Comparison of ENCODE assay signal across 27 cellular contexts in the genomic region with DNA sequence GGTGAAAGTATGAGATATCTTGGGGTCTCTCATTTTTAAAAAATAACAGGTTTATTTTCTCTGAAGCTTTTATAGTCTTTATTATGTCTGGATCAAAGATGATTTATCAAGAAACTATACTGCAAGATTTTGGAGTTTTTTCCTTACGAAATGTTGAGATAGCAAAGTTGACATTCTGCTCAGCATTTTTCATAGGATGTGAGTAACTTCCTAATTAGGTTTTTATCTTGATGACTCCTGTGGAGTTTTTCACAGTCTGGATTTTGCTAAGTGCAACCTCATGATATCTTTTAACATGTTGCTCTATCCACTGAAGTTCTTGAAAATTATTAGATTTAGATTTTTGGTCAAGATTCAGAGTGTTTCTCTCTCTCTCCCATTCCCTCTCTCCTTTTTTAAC. TPM values are rescaled to one million over a fixed set of nuclear protein-coding genes. Genes with fewer than 3 reads are reported as not detected.
"Had no signal": no experiment of that assay in that cellular context is flagged by ENCODE, and none has a peak within 500 bp of the region (broad histone marks: within the 10 kb centered on the region; RNA-seq: fewer than 3 reads in every experiment).

No MANE protein-coding gene starts in this region.

- H3K36me3 Mint-ChIP-seq: immature natural killer cell; naive thymus-derived CD4-positive, alpha-beta T cell had no signal

- H3K27ac ChIP-seq: brain microvascular endothelial cell, hepatocyte, left ventricle myocardium inferior, pancreas, psoas muscle, right atrium auricular region, upper lobe of right lung, VCaP had no signal

- H3K27ac Mint-ChIP-seq: activated CD4-positive, alpha-beta T cell treated with anti-CD3 and anti-CD28 coated beads, Interleukin-2, amount 10 ng/mL, durations not matched to agents 24 days and 14 days; activated CD8-positive, alpha-beta T cell treated with anti-CD3 and anti-CD28 coated beads for 36 hours; activated naive CD8-positive, alpha-beta T cell treated with anti-CD3 and anti-CD28 coated beads, Interleukin-2, amount 50 U/mL, for 24 hours; activated T-helper 1 cell treated with anti-CD3 and anti-CD28 coated beads, Interleukin-12 subunit alpha, Interleukin-12 subunit beta, Interleukin-2, Interleukin-4 antibody, amounts not matched to agents 30 ng/mL and 10 ng/mL and 1 ng/mL, durations not matched to agents 14 hours and 24 hours and 36 hours; dendritic cell treated with granulocyte-macrophage colony-stimulating factor and Interleukin-4, amounts not matched to agents 40 ng/mL and 50 ng/mL, for 4 days; immature natural killer cell; naive thymus-derived CD4-positive, alpha-beta T cell had no signal

- H3K4me3 Mint-ChIP-seq: activated CD4-positive, alpha-beta T cell treated with anti-CD3 and anti-CD28 coated beads, Interleukin-2, amount 10 ng/mL, durations not matched to agents 24 days and 14 days; activated CD8-positive, alpha-beta T cell treated with anti-CD3 and anti-CD28 coated beads for 36 hours; activated naive CD8-positive, alpha-beta T cell treated with anti-CD3 and anti-CD28 coated beads, Interleukin-2, amount 50 U/mL, for 24 hours; activated T-helper 1 cell treated with anti-CD3 and anti-CD28 coated beads, Interleukin-12 subunit alpha, Interleukin-12 subunit beta, Interleukin-2, Interleukin-4 antibody, amounts not matched to agents 30 ng/mL and 10 ng/mL and 1 ng/mL, durations not matched to agents 14 hours and 24 hours and 36 hours; dendritic cell treated with granulocyte-macrophage colony-stimulating factor and Interleukin-4, amounts not matched to agents 40 ng/mL and 50 ng/mL, for 4 days; immature natural killer cell; naive thymus-derived CD4-positive, alpha-beta T cell had no signal

- H2AFZ ChIP-seq: hepatocyte had no signal

- H3K27me3 ChIP-seq: brain microvascular endothelial cell, hepatocyte, pancreas, right atrium auricular region, upper lobe of right lung had no signal

- H3K4me3 ChIP-seq: hepatocyte, left ventricle myocardium inferior, pancreas, psoas muscle, right atrium auricular region, upper lobe of right lung had no signal

- H3K4me1 Mint-ChIP-seq: activated CD4-positive, alpha-beta T cell treated with anti-CD3 and anti-CD28 coated beads, Interleukin-2, amount 10 ng/mL, durations not matched to agents 24 days and 14 days; activated naive CD8-positive, alpha-beta T cell treated with anti-CD3 and anti-CD28 coated beads, Interleukin-2, amount 50 U/mL, for 24 hours; immature natural killer cell; naive thymus-derived CD4-positive, alpha-beta T cell had no signal

- H3K9me3 ChIP-seq: left ventricle myocardium inferior, pancreas, psoas muscle, right atrium auricular region, upper lobe of right lung had no signal

- H3K36me3 ChIP-seq: brain microvascular endothelial cell, left ventricle myocardium inferior, pancreas, right atrium auricular region, upper lobe of right lung had no signal

- H3K4me2 ChIP-seq: hepatocyte had no signal

- DNase-seq: activated CD4-positive, alpha-beta T cell treated with anti-CD3 and anti-CD28 coated beads, Interleukin-2, amount 10 ng/mL, durations not matched to agents 24 days and 14 days; activated CD8-positive, alpha-beta T cell treated with anti-CD3 and anti-CD28 coated beads for 36 hours; activated gamma-delta T cell; activated naive CD4-positive, alpha-beta T cell treated with anti-CD3 and anti-CD28 coated beads, Interleukin-2, amount 50 U/mL, for 16 hours; activated naive CD8-positive, alpha-beta T cell treated with anti-CD3 and anti-CD28 coated beads, Interleukin-2, amount 50 U/mL, for 24 hours; anterior cingulate cortex; brain microvascular endothelial cell; caudate nucleus; effector CD8-positive, alpha-beta T cell; glutamatergic neuron; immature natural killer cell; kidney glomerular epithelial cell; left ventricle myocardium inferior; naive thymus-derived CD4-positive, alpha-beta T cell; pancreas; psoas muscle; stimulated activated CD4-positive, alpha-beta T cell treated with anti-CD3 and anti-CD28 coated beads, Interleukin-12 subunit alpha, Interleukin-12 subunit beta, amount 100 ng/mL, for 4 hours; stimulated activated CD4-positive, alpha-beta T cell treated with anti-CD3 and anti-CD28 coated beads, Interleukin-4, amount 100 ng/mL, for 4 hours; stimulated activated naive CD8-positive, alpha-beta T cell treated with anti-CD3 and anti-CD28 coated beads, Interleukin-15, Interleukin-2, amounts not matched to agents 100 U/mL and 50 U/mL, for 24 hours; T-helper 2 cell; upper lobe of right lung had no signal

- ATAC-seq: activated CD4-positive, CD25-positive, alpha-beta regulatory T cell treated with anti-CD3 and anti-CD28 coated beads, Interleukin-2, amount 50 U/mL, for 24 hours; activated CD8-positive, alpha-beta T cell treated with anti-CD3 and anti-CD28 coated beads for 36 hours; activated naive CD8-positive, alpha-beta T cell treated with anti-CD3 and anti-CD28 coated beads, Interleukin-2, amount 50 U/mL, for 24 hours; naive thymus-derived CD4-positive, alpha-beta T cell; pancreas; psoas muscle; stimulated activated naive CD8-positive, alpha-beta T cell treated with anti-CD3 and anti-CD28 coated beads, Interleukin-15, Interleukin-2, amounts not matched to agents 100 U/mL and 50 U/mL, for 24 hours; upper lobe of right lung had no signal

- H3K9me3 Mint-ChIP-seq: activated CD4-positive, alpha-beta T cell treated with anti-CD3 and anti-CD28 coated beads, Interleukin-2, amount 10 ng/mL, durations not matched to agents 24 days and 14 days; activated CD8-positive, alpha-beta T cell treated with anti-CD3 and anti-CD28 coated beads for 36 hours; activated naive CD8-positive, alpha-beta T cell treated with anti-CD3 and anti-CD28 coated beads, Interleukin-2, amount 50 U/mL, for 24 hours; activated T-helper 1 cell treated with anti-CD3 and anti-CD28 coated beads, Interleukin-12 subunit alpha, Interleukin-12 subunit beta, Interleukin-2, Interleukin-4 antibody, amounts not matched to agents 30 ng/mL and 10 ng/mL and 1 ng/mL, durations not matched to agents 14 hours and 24 hours and 36 hours; dendritic cell treated with granulocyte-macrophage colony-stimulating factor and Interleukin-4, amounts not matched to agents 40 ng/mL and 50 ng/mL, for 4 days; immature natural killer cell; naive thymus-derived CD4-positive, alpha-beta T cell had no signal

- H3K27me3 Mint-ChIP-seq: activated naive CD8-positive, alpha-beta T cell treated with anti-CD3 and anti-CD28 coated beads, Interleukin-2, amount 50 U/mL, for 24 hours had no signal

RNA-seq across cellular contexts. Expression of gene TCF7L1, which starts 17.8 kb away (rescaled TPM):
- total RNA-seq: activated CD8-positive, alpha-beta T cell treated with anti-CD3 and anti-CD28 coated beads for 36 hours; activated T-helper 1 cell treated with anti-CD3 and anti-CD28 coated beads, Interleukin-12 subunit alpha, Interleukin-12 subunit beta, Interleukin-2, Interleukin-4 antibody, amounts not matched to agents 30 ng/mL and 10 ng/mL and 1 ng/mL, durations not matched to agents 14 hours and 24 hours and 36 hours had no signal
